ENCODE assay signal across 2 cellular contexts in genomic region chr9:23736293-23736692, GRCh38.
TF ChIP-seq lines count a peak whose summit lies in the region.

No MANE protein-coding gene starts in this region.

TF ChIP-seq in HEK293, 187 proteins besides CTCF, POLR2A, EP300 and RAD21 (continued from another document):
- no peak for TF ChIP-seq MZF1 (tag by site-specific recombination; IDR thresholded peaks at IDR 0.05; ENCODE audit: borderline replicate concordance)
- TF ChIP-seq KLF8 (tag by site-specific recombination; IDR thresholded peaks at IDR 0.05): no peak
- TF ChIP-seq PRDM6 (tag by site-specific recombination; IDR thresholded peaks at IDR 0.05): no peak
- no peak for TF ChIP-seq ZNF654 (tag by site-specific recombination; IDR thresholded peaks at IDR 0.05; ENCODE audit: low read depth)
- TF ChIP-seq ZNF600 (tag by site-specific recombination; IDR thresholded peaks at IDR 0.05): peak; percentile 19; the same call in 1 of the 2 replicates

TF ChIP-seq in H1, 55 proteins besides CTCF, POLR2A, EP300 and RAD21 (continued from another document):
- no peak for TF ChIP-seq JUN (IDR thresholded peaks at IDR 0.05; ENCODE audit: low read depth, low read length)
- no peak for TF ChIP-seq SIN3A (conservative IDR thresholded peaks at IDR 0.05 in 1 of 2, IDR thresholded peaks at IDR 0.05 in 1 of 2; ENCODE audit: low read depth in 1 of 2, low read length in 2 of 2)
- no peak for TF ChIP-seq CHD7 (IDR thresholded peaks at IDR 0.05; ENCODE audit: insufficient replicate concordance, low read length)
- TF ChIP-seq NANOG (IDR thresholded peaks at IDR 0.05; ENCODE audit: insufficient read depth, low read depth, low read length, poor library complexity, severe bottlenecking): no peak
- TF ChIP-seq SAP30 (IDR thresholded peaks at IDR 0.05; ENCODE audit: insufficient read depth, insufficient replicate concordance, low read length): no peak
- TF ChIP-seq RXRA (IDR thresholded peaks at IDR 0.05; ENCODE audit: insufficient read depth, low read depth, low read length): no peak
- no peak for TF ChIP-seq BCL11A (IDR thresholded peaks at IDR 0.05; ENCODE audit: low read depth in 2 of 2, low read length in 2 of 2)
- no peak for TF ChIP-seq MAFK (IDR thresholded peaks at IDR 0.05; ENCODE audit: low read depth, low read length)
- no peak for TF ChIP-seq KDM5A (IDR thresholded peaks at IDR 0.05; ENCODE audit: low read length)
- TF ChIP-seq HDAC6 (IDR thresholded peaks at IDR 0.05; ENCODE audit: low read depth, low read length): no peak
- no peak for TF ChIP-seq EGR1 (IDR thresholded peaks at IDR 0.05; ENCODE audit: borderline replicate concordance, low read depth, low read length)
- no peak for TF ChIP-seq RNF2 (IDR thresholded peaks at IDR 0.05; ENCODE audit: borderline replicate concordance, low read depth, low read length, missing control alignments, poor library complexity, severe bottlenecking)
